Comparison of ENCODE assay signal across 8 cellular contexts in genomic region chr4:76198411-76199237, GRCh38. TPM values are rescaled to one million over a fixed set of nuclear protein-coding genes. Genes with fewer than 3 reads are reported as not detected.
DNase-seq lines count a peak whose midpoint lies in the region; ATAC-seq, FAIRE-seq and TF ChIP-seq lines count a peak whose summit lies in the region.

No MANE protein-coding gene starts in this region.

- H3K27ac ChIP-seq in H1 (ENCODE audit: low read depth, low read length) (no peak overlapping the region), tibial nerve (peak overlapping the region; percentile 63 to 91 (median 83))

- H2BK20ac ChIP-seq in H1 (ENCODE audit: low read length): no peak overlapping the region

- CTCF ChIA-PET in HEK293T (lab: Yijun Ruan, JAX) (interaction anchor here (0.9 kb wide), 1 partner anchor 19 kb away, joined by 4 read pairs; no protein-coding TSS in a partner anchor), H1 (lab: Charles Lee; ENCODE audit: partially characterized antibody) (interaction anchor here (0.7 to 4.5 kb wide), 8 partner anchors 12 to 179 kb away, joined by 3 to 26 read pairs (median 5); partner anchors contain the start of gene SCARB2)

- no peak for TF ChIP-seq RAD21 in H1 (IDR thresholded peaks at IDR 0.05 in 1 of 2, conservative IDR thresholded peaks at IDR 0.05 in 1 of 2; ENCODE audit: low read depth in 2 of 2, low read length in 2 of 2)

- no peak for FAIRE-seq in H1 (lab: Jason Lieb, UNC)

- TF ChIP-seq CTCF in NB4 (IDR thresholded peaks at IDR 0.05; ENCODE audit: low read depth, low read length): no peak
- TF ChIP-seq CTCF in H1 (IDR thresholded peaks at IDR 0.05; ENCODE audit: control extremely low read depth in 1 of 3, insufficient read depth in 1 of 3, low read depth in 1 of 3, low read length in 3 of 3): no peak
- no peak for TF ChIP-seq CTCF in tibial nerve (IDR thresholded peaks at IDR 0.05)

- H3K79me1 ChIP-seq in H1 (ENCODE audit: low read depth, low read length): 0 out of 2 replicates have a peak, but pooled peaks cover 5% of the 10 kb centered on the region

- H2AFZ ChIP-seq in H1 (ENCODE audit: low read length): no peak overlapping the region

- H3K9ac ChIP-seq in H1 (replicated peaks in 1 of 4; ENCODE audit: extremely low read depth in 1 of 4, low read depth in 3 of 4, low read length in 3 of 4): no peak overlapping the region; a peak in 1 of 7 replicates

- H3K56ac ChIP-seq in H1 (replicated peaks; ENCODE audit: insufficient read length, low read depth, low read length): no peak overlapping the region

- peak; percentile 45 to 72 for ATAC-seq in activated CD4-positive, CD25-positive, alpha-beta regulatory T cell treated with anti-CD3 and anti-CD28 coated beads, Interleukin-2, amount 50 U/mL, for 24 hours
- peak; percentile 92 for ATAC-seq in SK-N-SH treated with all-trans-retinoic acid at 6 μM for 48 hours

- H3K23me2 ChIP-seq in H1 (ENCODE audit: low read depth, low read length): no peaks in the 10 kb centered on the region

- H2BK15ac ChIP-seq in H1 (ENCODE audit: low read length): no peak overlapping the region

- no peak overlapping the region for H3K4ac ChIP-seq in H1 (replicated peaks; ENCODE audit: insufficient read length, low read depth, low read length)

- TF ChIP-seq POLR2A in NB4 (IDR thresholded peaks at IDR 0.05; ENCODE audit: extremely low read depth, insufficient read length): no peak
- no peak for TF ChIP-seq POLR2A in H1 (IDR thresholded peaks at IDR 0.05; ENCODE audit: control extremely low read depth in 1 of 2, low read depth in 2 of 2, low read length in 2 of 2)
- no peak for TF ChIP-seq POLR2A in tibial nerve (IDR thresholded peaks at IDR 0.05)

- H3K4me2 ChIP-seq in H1 (ENCODE audit: insufficient read depth in 1 of 2, low read depth in 2 of 2, low read length in 2 of 2): no peak overlapping the region

- H4K5ac ChIP-seq in H1 (ENCODE audit: insufficient read length, low read depth, low read length): no peak overlapping the region

- WGBS in H1 (ENCODE audit: extremely low coverage in 1 of 2, insufficient coverage in 1 of 2, insufficient read length in 1 of 2, insufficient replicate concordance in 2 of 2, low coverage in 1 of 2, low lambda C conversion rate in 2 of 2, missing lambda C conversion rate in 1 of 2), 2 experiments: 77% methylated on average over 4 of the region's 4 CpGs; no CpG with 5 or more reads in 1 of the 2 experiments
- WGBS in tibial nerve, 2 donors: 23 to 29% methylated on average over 4 of the region's 4 CpGs

- H3K36me3 ChIP-seq in H1 (ENCODE audit: control insufficient read depth in 2 of 4, insufficient read depth in 4 of 4, low read length in 3 of 4) (peaks cover 0 to 14% (median 4%) of the 10 kb centered on the region in 4 experiments; a peak in 4 of 8 replicates), tibial nerve (peaks cover 0 to 22% (median 0%) of the 10 kb centered on the region in 3 donors)

- H2BK5ac ChIP-seq in H1 (ENCODE audit: low read depth, low read length): no peak overlapping the region

- TF ChIP-seq EP300 in H1 (IDR thresholded peaks at IDR 0.05; ENCODE audit: borderline replicate concordance in 1 of 2, low read depth in 2 of 2, low read length in 2 of 2) (no peak), tibial nerve (IDR thresholded peaks at IDR 0.05) (peak in 1 of 2 donors; percentile 39)

- no peaks in the 10 kb centered on the region; a peak in 1 of 4 replicates for H3K79me2 ChIP-seq in H1 (ENCODE audit: control insufficient read depth in 1 of 2, insufficient read depth in 2 of 2, low read length in 2 of 2)

- H2BK12ac ChIP-seq in H1 (ENCODE audit: low read depth, low read length): no peak overlapping the region

- H3K9me3 ChIP-seq in H1 (ENCODE audit: insufficient read depth in 2 of 2, low read depth in 1 of 2, low read length in 1 of 2) (peaks cover 2% of the 10 kb centered on the region in 2 experiments; a peak in 1 of 4 replicates), tibial nerve (no peaks in the 10 kb centered on the region)

- H3K27me3 ChIP-seq in H1 (replicated peaks in 1 of 4; ENCODE audit: control insufficient read depth in 3 of 4, extremely low read depth in 1 of 4, insufficient read depth in 3 of 4, low read length in 3 of 4) (no peaks in the 10 kb centered on the region), tibial nerve (no peaks in the 10 kb centered on the region)

- no peak overlapping the region for H4K91ac ChIP-seq in H1 (replicated peaks; ENCODE audit: insufficient read length, low read length)

- H3K14ac ChIP-seq in H1 (ENCODE audit: insufficient read length): no peak overlapping the region

- no peak overlapping the region for H4K8ac ChIP-seq in H1 (ENCODE audit: extremely low read depth, insufficient read depth, low read length)

- no peaks in the 10 kb centered on the region for H4K20me1 ChIP-seq in H1 (replicated peaks in 1 of 2; ENCODE audit: control insufficient read depth in 1 of 2, insufficient read depth in 2 of 2, low read length in 2 of 2)

- H2AK5ac ChIP-seq in H1 (ENCODE audit: low read depth, low read length): no peak overlapping the region

- POLR2A ChIA-PET in HEK293T (lab: Yijun Ruan, JAX): interaction anchor here (0.8 kb wide), 1 partner anchor 14 kb away, joined by 5 read pairs; no protein-coding TSS in a partner anchor
- POLR2A ChIA-PET in H1 (lab: Charles Lee; ENCODE audit: partially characterized antibody): interaction anchor here (0.5 to 2.0 kb wide), 2 partner anchors 9 to 14 kb away, joined by 3 to 5 read pairs; no protein-coding TSS in a partner anchor

- no peak overlapping the region for H3K18ac ChIP-seq in H1 (ENCODE audit: extremely low read depth, low read length)

- DNase-seq in activated CD4-positive, CD25-positive, alpha-beta regulatory T cell (lab: John Stamatoyannopoulos, UW): no peak
- DNase-seq in HEK293T (ENCODE audit: extremely low spot score) (peak; percentile 53), NB4 (ENCODE audit: low read depth) (peak; percentile 76), H1 (ENCODE audit: low read depth in 1 of 2, low spot score in 2 of 2) (no peak), mucosa of gallbladder (ENCODE audit: low spot score) (peak; percentile 80), tibial nerve (ENCODE audit: low spot score in 2 of 2) (peak; percentile 48 to 79)

- no peak overlapping the region for H2BK120ac ChIP-seq in H1 (replicated peaks; ENCODE audit: low read depth, low read length)

- H3K4me3 ChIP-seq in NB4 (ENCODE audit: low read depth, low read length) (no peak overlapping the region), H1 (ENCODE audit: extremely low read depth in 1 of 4, insufficient read depth in 2 of 4, low read depth in 3 of 4, low read length in 4 of 4) (no peak overlapping the region), tibial nerve (no peak overlapping the region)

- H3K4me1 ChIP-seq in H1 (replicated peaks in 1 of 4; ENCODE audit: control insufficient read depth in 3 of 4, insufficient read depth in 4 of 4, low read length in 3 of 4) (peaks cover 0 to 5% (median 0%) of the 10 kb centered on the region in 4 experiments; a peak in 1 of 7 replicates), tibial nerve (peaks cover 5 to 87% (median 73%) of the 10 kb centered on the region in 4 donors)

- no peak overlapping the region for H3K23ac ChIP-seq in H1 (ENCODE audit: insufficient read length)

TF ChIP-seq in HEK293T, 16 proteins besides CTCF, POLR2A, EP300 and RAD21 (continues in another document):
- TF ChIP-seq ARNT (IDR thresholded peaks at IDR 0.05) (no peak), FOXM1 (IDR thresholded peaks at IDR 0.05; ENCODE audit: borderline replicate concordance) (no peak), FOXK2 (IDR thresholded peaks at IDR 0.05) (no peak)

TF ChIP-seq in SK-N-SH treated with all-trans-retinoic acid at 6 μM for 48 hours, 23 proteins besides CTCF, POLR2A, EP300 and RAD21 (continues in another document):
- 0 out of 2 replicates have a peak, but pooled peaks have one; percentile 42 for TF ChIP-seq ISL1 (CRISPR knock-in tag; IDR thresholded peaks at IDR 0.05)

RNA-seq across cellular contexts. Expression of gene SCARB2, which starts 15.0 kb away (rescaled TPM):
- total RNA-seq in H1 (2021; fragmentation: NEBNext Ultra II Directional; extraction: Animal tissue kit (Norgen Biotek cat#: 25700)): 35.7 and 40.2 TPM in 2 replicates
- 13.8 and 18.5 TPM in 2 replicates for polyA plus RNA-seq in H1 (2011; rRNA removed)
- polyA plus RNA-seq in H1 (2011; cell fraction: cytosol; rRNA removed): 19.7 TPM
- polyA plus RNA-seq in H1 (2011; cell fraction: nucleus; rRNA removed): 20.4 TPM
- 30.9 to 44.6 TPM (median 38.5 TPM) in 4 replicates for polyA plus RNA-seq in H1 (2012, experiment 1 of 2)
- polyA plus RNA-seq in H1 (2012, experiment 2 of 2): 3.6 TPM
- 45.4 TPM for polyA plus RNA-seq in H1 (2013, experiment 1 of 2)
- polyA plus RNA-seq in H1 (2013, experiment 2 of 2): 48.9 TPM
- polyA minus RNA-seq in H1 (2011; rRNA and poly(A)+ RNA removed): 74.3 and 94.4 TPM in 2 replicates
- polyA minus RNA-seq in H1 (2011; cell fraction: cytosol; rRNA and poly(A)+ RNA removed): 37.0 TPM
- 50.5 TPM for polyA minus RNA-seq in H1 (2011; cell fraction: nucleus; rRNA and poly(A)+ RNA removed)
- total RNA-seq in mucosa of gallbladder (213 TPM), tibial nerve (100 to 1,000 TPM; 126 to 219 (median 143) TPM)

RNA-seq across cellular contexts. Expression of gene NUP54, which starts 50.4 kb away (rescaled TPM):
- total RNA-seq in H1 (2021; fragmentation: NEBNext Ultra II Directional; extraction: Animal tissue kit (Norgen Biotek cat#: 25700)): 99.2 and 103 TPM in 2 replicates
- 31.1 and 51.4 TPM in 2 replicates for polyA plus RNA-seq in H1 (2011; rRNA removed)
- 60.1 TPM for polyA plus RNA-seq in H1 (2011; cell fraction: cytosol; rRNA removed)
- 21.9 TPM for polyA plus RNA-seq in H1 (2011; cell fraction: nucleus; rRNA removed)
- polyA plus RNA-seq in H1 (2012, experiment 1 of 2): 58.5 to 94.0 TPM (median 65.9 TPM) in 4 replicates
- 12.7 TPM for polyA plus RNA-seq in H1 (2012, experiment 2 of 2)
- polyA plus RNA-seq in H1 (2013, experiment 1 of 2): 59.5 TPM
- polyA plus RNA-seq in H1 (2013, experiment 2 of 2): 56.9 TPM
- polyA minus RNA-seq in H1 (2011; rRNA and poly(A)+ RNA removed): 136 and 177 TPM in 2 replicates
- 52.8 TPM for polyA minus RNA-seq in H1 (2011; cell fraction: cytosol; rRNA and poly(A)+ RNA removed)
- polyA minus RNA-seq in H1 (2011; cell fraction: nucleus; rRNA and poly(A)+ RNA removed): 84.7 TPM
- total RNA-seq in mucosa of gallbladder (23.5 TPM), tibial nerve (10 to 100 TPM; 27.5 to 39.6 (median 31.8) TPM)

RNA-seq across cellular contexts. Expression of gene FAM47E, which starts 52.9 kb away (rescaled TPM):
- total RNA-seq in H1 (2021; fragmentation: NEBNext Ultra II Directional; extraction: Animal tissue kit (Norgen Biotek cat#: 25700)): 1.3 and 1.7 TPM in 2 replicates
- polyA plus RNA-seq in H1 (2011; rRNA removed): 1.2 and 1.4 TPM in 2 replicates
- 1.7 TPM for polyA plus RNA-seq in H1 (2011; cell fraction: cytosol; rRNA removed)
- 1.4 TPM for polyA plus RNA-seq in H1 (2011; cell fraction: nucleus; rRNA removed)
- polyA plus RNA-seq in H1 (2012, experiment 1 of 2): 0.86 to 1.4 TPM (median 0.93 TPM) in 4 replicates
- polyA plus RNA-seq in H1 (2012, experiment 2 of 2): not detected
- 1.1 TPM for polyA plus RNA-seq in H1 (2013, experiment 1 of 2)
- 0.85 TPM for polyA plus RNA-seq in H1 (2013, experiment 2 of 2)
- polyA minus RNA-seq in H1 (2011; rRNA and poly(A)+ RNA removed): 1.1 and 1.3 TPM in 2 replicates
- polyA minus RNA-seq in H1 (2011; cell fraction: cytosol; rRNA and poly(A)+ RNA removed): 1.2 TPM
- 2.1 TPM for polyA minus RNA-seq in H1 (2011; cell fraction: nucleus; rRNA and poly(A)+ RNA removed)
- total RNA-seq in mucosa of gallbladder (13.8 TPM), tibial nerve (1 to 10 TPM in 3 of 4 donors, under 1 TPM in 1; 0.30 to 4.6 (median 1.5) TPM)

Comparison
In these comparisons a context has a peak if more than half of its experiments do, and no peak if none do; other contexts are left out.
1. DNase-seq: peak in HEK293T (single experiment), NB4 (single experiment), mucosa of gallbladder (single experiment) and tibial nerve (2 of 2); none in activated CD4-positive, CD25-positive, alpha-beta regulatory T cell (0 of 4) and H1 (0 of 2).